In genomic region chrX:48892896-48893295, GRCh38 we compare ENCODE assay signal across 22 cellular contexts. TPM values are rescaled to one million over a fixed set of nuclear protein-coding genes. Genes with fewer than 3 reads are reported as not detected.
"Had no signal": no experiment of that assay in that cellular context is flagged by ENCODE, and none has a peak within 500 bp of the region (broad histone marks: within the 10 kb centered on the region; RNA-seq: fewer than 3 reads in every experiment).

No MANE protein-coding gene starts in this region.

- H3K27me3 ChIP-seq: esophagus muscularis mucosa, hepatocyte, left lung, tibial artery had no signal

- H3K27me3 Mint-ChIP-seq: activated CD4-positive, alpha-beta T cell treated with anti-CD3 and anti-CD28 coated beads, Interleukin-2, amount 10 ng/mL, durations not matched to agents 24 days and 14 days; stimulated activated naive CD8-positive, alpha-beta T cell treated with anti-CD3 and anti-CD28 coated beads, Interleukin-15, amount 100 ng/mL, for 72 hours had no signal

- H3K36me3 Mint-ChIP-seq: immature natural killer cell; natural killer cell treated with Interleukin-12 subunit alpha and Interleukin-12 subunit beta and Interleukin-15 and Interleukin-18, amount 100 ng/mL, for 72 hours had no signal

- H2AFZ ChIP-seq: hepatocyte had no signal

- H3K27ac ChIP-seq: coronary artery, esophagus muscularis mucosa, hepatocyte, left lung, tibial artery had no signal

- H3K27ac Mint-ChIP-seq: activated CD4-positive, alpha-beta T cell treated with anti-CD3 and anti-CD28 coated beads, Interleukin-2, amount 10 ng/mL, durations not matched to agents 24 days and 14 days; activated CD8-positive, alpha-beta T cell treated with anti-CD3 and anti-CD28 coated beads, Interleukin-2, amount 10 ng/mL, durations not matched to agents 7 days and 5 days; mesothelial cell of epicardium; stimulated activated effector memory CD8-positive, alpha-beta T cell treated with anti-CD3 and anti-CD28 coated beads, Interleukin-12 subunit alpha, Interleukin-12 subunit beta, amount 100 ng/mL, for 72 hours had no signal

- H3K4me3 ChIP-seq: esophagus muscularis mucosa, hepatocyte, tibial artery had no signal

- H3K9me3 Mint-ChIP-seq: activated CD4-positive, alpha-beta T cell treated with anti-CD3 and anti-CD28 coated beads, Interleukin-2, amount 10 ng/mL, durations not matched to agents 24 days and 14 days; natural killer cell treated with Interleukin-12 subunit alpha and Interleukin-12 subunit beta and Interleukin-15 and Interleukin-18, amount 100 ng/mL, for 72 hours; stimulated activated effector memory CD8-positive, alpha-beta T cell treated with anti-CD3 and anti-CD28 coated beads, Interleukin-12 subunit alpha, Interleukin-12 subunit beta, amount 100 ng/mL, for 72 hours; stimulated activated naive CD8-positive, alpha-beta T cell treated with anti-CD3 and anti-CD28 coated beads, Interleukin-15, amount 100 ng/mL, for 72 hours had no signal

- DNase-seq: activated CD4-positive, alpha-beta T cell treated with anti-CD3 and anti-CD28 coated beads, Interleukin-2, amount 10 ng/mL, durations not matched to agents 24 days and 14 days; activated CD8-positive, alpha-beta T cell treated with anti-CD3 and anti-CD28 coated beads, Interleukin-2, amount 10 ng/mL, durations not matched to agents 7 days and 5 days; activated gamma-delta T cell; amygdala; cerebellar nuclear complex; glutamatergic neuron; immature natural killer cell; kidney glomerular epithelial cell; left lung; nucleus accumbens; small intestine; stimulated activated CD4-positive, alpha-beta T cell treated with anti-CD3 and anti-CD28 coated beads, Interleukin-2, amount 100 ng/mL, for 24 hours; stimulated activated naive CD8-positive, alpha-beta T cell treated with anti-CD3 and anti-CD28 coated beads, Interleukin-15, amount 100 ng/mL, for 72 hours; tibial artery had no signal

- H3K9me3 ChIP-seq: esophagus muscularis mucosa, left lung, tibial artery had no signal

- H3K4me3 Mint-ChIP-seq: activated CD4-positive, alpha-beta T cell treated with anti-CD3 and anti-CD28 coated beads, Interleukin-2, amount 10 ng/mL, durations not matched to agents 24 days and 14 days; natural killer cell treated with Interleukin-12 subunit alpha and Interleukin-12 subunit beta and Interleukin-15 and Interleukin-18, amount 100 ng/mL, for 72 hours had no signal

- ATAC-seq: activated CD4-positive, CD25-positive, alpha-beta regulatory T cell treated with anti-CD3 and anti-CD28 coated beads, Interleukin-2, amount 50 U/mL, for 24 hours; activated CD8-positive, alpha-beta T cell treated with anti-CD3 and anti-CD28 coated beads, Interleukin-2, amount 10 ng/mL, durations not matched to agents 7 days and 5 days; left lung; natural killer cell treated with Interleukin-12 subunit alpha and Interleukin-12 subunit beta and Interleukin-15 and Interleukin-18, amount 100 ng/mL, for 72 hours; sciatic nerve; stimulated activated effector memory CD8-positive, alpha-beta T cell treated with anti-CD3 and anti-CD28 coated beads, Interleukin-12 subunit alpha, Interleukin-12 subunit beta, amount 100 ng/mL, for 72 hours; stimulated activated naive CD8-positive, alpha-beta T cell treated with anti-CD3 and anti-CD28 coated beads, Interleukin-15, amount 100 ng/mL, for 72 hours had no signal

RNA-seq across cellular contexts. Expression of gene PCSK1N, which starts 57.5 kb away (rescaled TPM):
- total RNA-seq: activated CD8-positive, alpha-beta T cell treated with anti-CD3 and anti-CD28 coated beads, Interleukin-2, amount 10 ng/mL, durations not matched to agents 7 days and 5 days had no signal
